ENCODE assay signal across 8 cellular contexts in genomic region chr13:73754727-73755292, GRCh38.
DNase-seq lines count a peak whose midpoint lies in the region; ATAC-seq and TF ChIP-seq lines count a peak whose summit lies in the region.

No MANE protein-coding gene starts in this region.

- no peak overlapping the region for H3K4me3 Mint-ChIP-seq in Calu3 (ENCODE audit: low read depth, unreplicated experiment)
- H3K4me3 Mint-ChIP-seq in T-helper 2 cell treated with Interferon-gamma antibody and Interleukin-4, amounts not matched to agents 5 μg/mL and 100 μg/mL, for 36 hours = no peak overlapping the region

- H3K27me3 Mint-ChIP-seq in Calu3 (ENCODE audit: unreplicated experiment) = no peaks in the 10 kb centered on the region
- no peaks in the 10 kb centered on the region for H3K27me3 Mint-ChIP-seq in T-helper 2 cell treated with Interferon-gamma antibody and Interleukin-4, amounts not matched to agents 5 μg/mL and 100 μg/mL, for 36 hours (ENCODE audit: low read depth)

- no peaks in the 10 kb centered on the region for H3K9me3 ChIP-seq in stomach

- WGBS in stomach, 5 donors = 52 to 59% (median 55%) methylated on average over 3 of the region's 3 CpGs

- CTCF ChIA-PET in Calu3 (lab: Charles Lee) = no interaction called here

- no peak overlapping the region for H3K27ac Mint-ChIP-seq in Calu3 (ENCODE audit: unreplicated experiment)
- no peak overlapping the region for H3K27ac Mint-ChIP-seq in T-helper 2 cell treated with Interferon-gamma antibody and Interleukin-4, amounts not matched to agents 5 μg/mL and 100 μg/mL, for 36 hours

- H3K36me3 ChIP-seq in stomach = no peaks in the 10 kb centered on the region

- H3K4me3 ChIP-seq in stomach = no peak overlapping the region

- peak; percentile 61 for ATAC-seq in GM18873 (IDR thresholded peaks at IDR 0.05; ENCODE audit: low FRiP score, unreplicated experiment)
- ATAC-seq in HG03439 (IDR thresholded peaks at IDR 0.05; ENCODE audit: unreplicated experiment) = peak; percentile 53

- H3K4me1 Mint-ChIP-seq in Calu3 (ENCODE audit: low read depth, unreplicated experiment) = no peaks in the 10 kb centered on the region
- H3K4me1 Mint-ChIP-seq in T-helper 2 cell treated with Interferon-gamma antibody and Interleukin-4, amounts not matched to agents 5 μg/mL and 100 μg/mL, for 36 hours (ENCODE audit: low read depth) = peaks cover 15% of the 10 kb centered on the region

- TF ChIP-seq POLR2A in stomach (IDR thresholded peaks at IDR 0.05) = no peak

- no peaks in the 10 kb centered on the region for H3K9me3 Mint-ChIP-seq in Calu3 (ENCODE audit: low read depth, unreplicated experiment)
- H3K9me3 Mint-ChIP-seq in T-helper 2 cell treated with Interferon-gamma antibody and Interleukin-4, amounts not matched to agents 5 μg/mL and 100 μg/mL, for 36 hours = no peaks in the 10 kb centered on the region

- DNase-seq in Calu3 = peak; percentile 32
- DNase-seq in NCI-H524 treated with DMSO at 0.1 percent for 48 hours (lab: John Stamatoyannopoulos, UW) = peak; percentile 29
- peak; percentile 80 for DNase-seq in astrocyte of the hippocampus (ENCODE audit: low read depth, low spot score)
- peak; percentile 43 for DNase-seq in iPS-NIHi7 (ENCODE audit: extremely low spot score)
- no peak for DNase-seq in stomach
- DNase-seq in T-helper 2 cell treated with Interferon-gamma antibody and Interleukin-4, amounts not matched to agents 5 μg/mL and 100 μg/mL, for 36 hours (ENCODE audit: low spot score) = no peak

- no TSS peak for BruUV-seq in Calu3 (replicated peaks; lab: Mats Ljungman, UMichigan)

- H3K27ac ChIP-seq in stomach = no peak overlapping the region

- TF ChIP-seq EP300 in stomach (IDR thresholded peaks at IDR 0.05) = no peak

- intact Hi-C loops in Calu3 (cut with micrococcal nuclease; ENCODE audit: unreplicated experiment) = loop anchor here (10.0 kb wide), 1 partner anchor 530 kb away; no protein-coding TSS in a partner anchor
- intact Hi-C loops in stomach (cut with DNase I; ENCODE audit: low total_unique reads) = loop anchor here (10.0 kb wide), 2 partner anchors 530 to 1460 kb away; no protein-coding TSS in a partner anchor

- TF ChIP-seq CTCF in Calu3 (IDR thresholded peaks at IDR 0.05; ENCODE audit: unreplicated experiment) (no peak), stomach (IDR thresholded peaks at IDR 0.05) (peak in 5 of 7 experiments; percentile 39 to 64 (median 61))

- no peaks in the 10 kb centered on the region for H3K27me3 ChIP-seq in stomach

- peaks cover 0 to 15% (median 4%) of the 10 kb centered on the region in 4 donors for H3K4me1 ChIP-seq in stomach

- no peaks in the 10 kb centered on the region for H3K36me3 Mint-ChIP-seq in Calu3 (ENCODE audit: insufficient read depth, unreplicated experiment)
- H3K36me3 Mint-ChIP-seq in T-helper 2 cell treated with Interferon-gamma antibody and Interleukin-4, amounts not matched to agents 5 μg/mL and 100 μg/mL, for 36 hours (ENCODE audit: low read depth) = peaks cover 9% of the 10 kb centered on the region

Comparison
In these comparisons a context has a peak if more than half of its experiments do, and no peak if none do; other contexts are left out.
1. DNase-seq: peak in Calu3 (single experiment), NCI-H524 treated with DMSO at 0.1 percent for 48 hours (single experiment), astrocyte of the hippocampus (single experiment) and iPS-NIHi7 (single experiment); none in stomach (single experiment) and T-helper 2 cell treated with Interferon-gamma antibody and Interleukin-4, amounts not matched to agents 5 μg/mL and 100 μg/mL, for 36 hours (single experiment).